Comparison of ENCODE assay signal across 2 cellular contexts in the genomic region with DNA sequence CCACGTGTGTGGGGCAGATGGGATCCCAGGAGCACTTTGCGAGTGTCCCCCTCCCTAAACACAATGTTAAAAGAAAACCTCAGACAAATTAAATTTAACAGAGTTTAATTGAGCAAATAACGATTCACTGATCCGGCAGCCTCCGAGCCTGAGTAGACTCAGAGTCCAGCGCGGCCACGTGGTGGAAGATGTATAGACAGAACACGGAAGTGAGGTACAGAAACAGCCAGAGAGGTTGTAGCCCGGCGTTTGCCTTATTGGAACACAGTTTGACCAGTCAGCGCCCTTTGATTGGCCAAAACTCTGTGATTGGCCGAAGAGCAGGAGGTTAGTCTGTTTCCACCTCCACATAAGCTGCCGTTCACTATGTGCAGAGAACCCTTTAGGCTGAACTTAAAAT.
TF ChIP-seq lines count a peak whose summit lies in the region.

No MANE protein-coding gene starts in this region.

TF ChIP-seq in K562, 482 proteins besides CTCF, POLR2A, EP300 and RAD21 (continued from another document and continues in another):
- TF ChIP-seq MGA (IDR thresholded peaks at IDR 0.05) = 0 out of 2 replicates have a peak, but pooled peaks have one; percentile 16
- no peak for TF ChIP-seq KAT8 (IDR thresholded peaks at IDR 0.05; ENCODE audit: low read depth)
- TF ChIP-seq ZNF766 (CRISPR knock-in tag; conservative IDR thresholded peaks at IDR 0.05) = no peak
- TF ChIP-seq GTF2A2 (tag; IDR thresholded peaks at IDR 0.05) = no peak
- TF ChIP-seq, protein P1, sequence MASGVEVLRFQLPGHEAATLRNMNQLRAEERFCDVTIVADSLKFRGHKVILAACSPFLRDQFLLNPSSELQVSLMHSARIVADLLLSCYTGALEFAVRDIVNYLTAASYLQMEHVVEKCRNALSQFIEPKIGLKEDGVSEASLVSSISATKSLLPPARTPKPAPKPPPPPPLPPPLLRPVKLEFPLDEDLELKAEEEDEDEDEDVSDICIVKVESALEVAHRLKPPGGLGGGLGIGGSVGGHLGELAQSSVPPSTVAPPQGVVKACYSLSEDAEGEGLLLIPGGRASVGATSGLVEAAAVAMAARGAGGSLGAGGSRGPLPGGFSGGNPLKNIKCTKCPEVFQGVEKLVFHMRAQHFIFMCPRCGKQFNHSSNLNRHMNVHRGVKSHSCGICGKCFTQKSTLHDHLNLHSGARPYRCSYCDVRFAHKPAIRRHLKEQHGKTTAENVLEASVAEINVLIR (CRISPR knock-in tag; IDR thresholded peaks at IDR 0.05) = no peak
- no peak for TF ChIP-seq NFXL1 (CRISPR knock-in tag; IDR thresholded peaks at IDR 0.05)
- TF ChIP-seq NFE2 (IDR thresholded peaks at IDR 0.05; ENCODE audit: low read depth) = no peak
- TF ChIP-seq BDP1 (IDR thresholded peaks at IDR 0.05; ENCODE audit: insufficient read depth, insufficient read length) = no peak
- no peak for TF ChIP-seq MTF1 (CRISPR knock-in tag; IDR thresholded peaks at IDR 0.05; ENCODE audit: borderline replicate concordance)

TF ChIP-seq in GM23338, 12 proteins besides CTCF, POLR2A, EP300 and RAD21:
- TF ChIP-seq, protein P2, sequence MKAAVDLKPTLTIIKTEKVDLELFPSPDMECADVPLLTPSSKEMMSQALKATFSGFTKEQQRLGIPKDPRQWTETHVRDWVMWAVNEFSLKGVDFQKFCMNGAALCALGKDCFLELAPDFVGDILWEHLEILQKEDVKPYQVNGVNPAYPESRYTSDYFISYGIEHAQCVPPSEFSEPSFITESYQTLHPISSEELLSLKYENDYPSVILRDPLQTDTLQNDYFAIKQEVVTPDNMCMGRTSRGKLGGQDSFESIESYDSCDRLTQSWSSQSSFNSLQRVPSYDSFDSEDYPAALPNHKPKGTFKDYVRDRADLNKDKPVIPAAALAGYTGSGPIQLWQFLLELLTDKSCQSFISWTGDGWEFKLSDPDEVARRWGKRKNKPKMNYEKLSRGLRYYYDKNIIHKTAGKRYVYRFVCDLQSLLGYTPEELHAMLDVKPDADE (IDR thresholded peaks at IDR 0.05) = no peak
- TF ChIP-seq REST (IDR thresholded peaks at IDR 0.05; ENCODE audit: unreplicated experiment) = no peak
- no peak for TF ChIP-seq STAT1 (IDR thresholded peaks at IDR 0.05; ENCODE audit: unreplicated experiment)
- no peak for TF ChIP-seq NANOG (IDR thresholded peaks at IDR 0.05; ENCODE audit: borderline replicate concordance)
- TF ChIP-seq ZNF114 (CRISPR knock-in tag; IDR thresholded peaks at IDR 0.05) = no peak
- TF ChIP-seq JUNB (IDR thresholded peaks at IDR 0.05; ENCODE audit: unreplicated experiment) = no peak
- no peak for TF ChIP-seq ZNF331 (CRISPR knock-in tag; IDR thresholded peaks at IDR 0.05; ENCODE audit: low read depth)
- no peak for TF ChIP-seq EZH2 (IDR thresholded peaks at IDR 0.05; ENCODE audit: low read depth, unreplicated experiment)
TF ChIP-seq in GM23338: peak in this region for 0.
